In genomic region chr1:58325797-58326196, GRCh38 we compare ENCODE assay signal across 23 cellular contexts.
DNase-seq lines count a peak whose midpoint lies in the region; ATAC-seq and TF ChIP-seq lines count a peak whose summit lies in the region.
"Had no signal": no experiment of that assay in that cellular context is flagged by ENCODE, and none has a peak within 500 bp of the region (broad histone marks: within the 10 kb centered on the region; RNA-seq: fewer than 3 reads in every experiment).

No MANE protein-coding gene starts in this region.

- no peaks in the 10 kb centered on the region for H3K9me3 ChIP-seq in CD8-positive, alpha-beta T cell (ENCODE audit: low read length)
- no peaks in the 10 kb centered on the region for H3K9me3 ChIP-seq in T-helper 17 cell (ENCODE audit: control insufficient read depth, low read length, poor library complexity, severe bottlenecking)
- no peaks in the 10 kb centered on the region for H3K9me3 ChIP-seq in neural cell (ENCODE audit: low read length)
- peaks cover 4% of the 10 kb centered on the region for H3K9me3 ChIP-seq in mucosa of descending colon
- H3K9me3 ChIP-seq in SJCRH30 (replicated peaks): no peaks in the 10 kb centered on the region
- H3K9me3 ChIP-seq: A549 had no signal

- no peak overlapping the region for H3K27ac ChIP-seq in CD8-positive, alpha-beta T cell (ENCODE audit: low read depth, low read length)
- H3K27ac ChIP-seq in neural cell (ENCODE audit: low read length) (no peak overlapping the region), SJCRH30 (no peak overlapping the region)
- H3K27ac ChIP-seq: A549 had no signal

- no peaks in the 10 kb centered on the region for H3K9me2 ChIP-seq in neural cell (ENCODE audit: insufficient read depth, low read length)

- no peak overlapping the region for H3K4me3 Mint-ChIP-seq in CD8-positive, alpha-beta T cell
- H3K4me3 Mint-ChIP-seq in T-helper 17 cell: no peak overlapping the region
- H3K4me3 Mint-ChIP-seq: B cell, CD14-positive monocyte had no signal

- no peak overlapping the region for H3K4me3 ChIP-seq in CD8-positive, alpha-beta T cell (ENCODE audit: low read depth, low read length)
- H3K4me3 ChIP-seq in H7 (ENCODE audit: insufficient read depth, low read depth, low read length) (no peak overlapping the region), neural cell (ENCODE audit: low read length) (peak overlapping the region; percentile 5), mucosa of descending colon (no peak overlapping the region), SJCRH30 (no peak overlapping the region)
- H3K4me3 ChIP-seq: A549 had no signal

- no peak for TF ChIP-seq EP300 in neural cell (conservative IDR thresholded peaks at IDR 0.05; ENCODE audit: poor library complexity, severe bottlenecking)

- H2AFZ ChIP-seq in neural cell (ENCODE audit: low read depth, low read length): no peak overlapping the region

- peaks cover 4% of the 10 kb centered on the region for H3K9me3 Mint-ChIP-seq in CD8-positive, alpha-beta T cell

- no peaks in the 10 kb centered on the region for H4K20me1 ChIP-seq in neural cell (ENCODE audit: insufficient read depth)

- intact Hi-C loops in CD8-positive, alpha-beta T cell (cut with DNase I, micrococcal nuclease): no loop called here
- intact Hi-C loops in mucosa of descending colon (cut with DNase I, micrococcal nuclease): no loop called here

- H3K36me3 ChIP-seq in CD8-positive, alpha-beta T cell (ENCODE audit: insufficient read depth, low read length): no peaks in the 10 kb centered on the region
- H3K36me3 ChIP-seq in H7 (replicated peaks; ENCODE audit: control insufficient read depth, insufficient read depth, low read length) (no peaks in the 10 kb centered on the region), neural cell (ENCODE audit: insufficient read depth, low read length) (no peaks in the 10 kb centered on the region), mucosa of descending colon (ENCODE audit: low read depth) (no peaks in the 10 kb centered on the region), SJCRH30 (no peaks in the 10 kb centered on the region)

- H3K9ac ChIP-seq in neural cell (ENCODE audit: low read length): no peak overlapping the region

- H3F3A ChIP-seq in neural cell (ENCODE audit: insufficient read depth, low read length, poor library complexity, severe bottlenecking): no peaks in the 10 kb centered on the region

- DNase-seq in CD8-positive, alpha-beta T cell: no peak
- DNase-seq in H7: peak; percentile 32
- no peak for DNase-seq in T-helper 17 cell
- no peak for DNase-seq in mucosa of descending colon
- DNase-seq in midbrain (lab: John Stamatoyannopoulos, UW): no peak
- DNase-seq in SJCRH30: no peak
- DNase-seq: DMS79, HCEC 1CT, KBM-7, MM.1S, NCI-H1048, NCI-H1694, NCI-H2081, NCI-H2171 treated with DMSO at 0.1 percent for 48 hours, NCI-H446 treated with DMSO at 0.1 percent for 48 hours, NCI-H748 treated with DMSO at 0.1 percent for 48 hours, SIG-M5 had no signal

- TF ChIP-seq RAD21 in neural cell (conservative IDR thresholded peaks at IDR 0.05): no peak

- no peak for TF ChIP-seq CTCF in CD8-positive, alpha-beta T cell (IDR thresholded peaks at IDR 0.05)
- TF ChIP-seq CTCF in neural cell (IDR thresholded peaks at IDR 0.05; ENCODE audit: poor library complexity, severe bottlenecking) (no peak), mucosa of descending colon (IDR thresholded peaks at IDR 0.05) (no peak)

- no peaks in the 10 kb centered on the region for H3K36me3 Mint-ChIP-seq in CD8-positive, alpha-beta T cell
- H3K36me3 Mint-ChIP-seq in T-helper 17 cell (ENCODE audit: low read depth): peaks cover 2% of the 10 kb centered on the region
- H3K36me3 Mint-ChIP-seq: CD14-positive monocyte had no signal

- peak overlapping the region; percentile 13 for H3K27ac Mint-ChIP-seq in CD8-positive, alpha-beta T cell
- peak overlapping the region; percentile 11 for H3K27ac Mint-ChIP-seq in T-helper 17 cell
- H3K27ac Mint-ChIP-seq: B cell, CD14-positive monocyte had no signal

- H3K4me2 ChIP-seq in neural cell (ENCODE audit: low read length): no peak overlapping the region
- H3K4me2 ChIP-seq: A549 had no signal

- peaks cover 11% of the 10 kb centered on the region for H3K4me1 ChIP-seq in CD8-positive, alpha-beta T cell (ENCODE audit: insufficient read depth, low read length)
- H3K4me1 ChIP-seq in mucosa of descending colon (ENCODE audit: low read depth) (no peaks in the 10 kb centered on the region), SJCRH30 (no peaks in the 10 kb centered on the region)
- H3K4me1 ChIP-seq: A549 had no signal

- peaks cover 16% of the 10 kb centered on the region for H3K4me1 Mint-ChIP-seq in CD8-positive, alpha-beta T cell (ENCODE audit: low read depth)
- no peaks in the 10 kb centered on the region for H3K4me1 Mint-ChIP-seq in T-helper 17 cell
- H3K4me1 Mint-ChIP-seq: B cell had no signal

- H3K27me3 ChIP-seq in CD8-positive, alpha-beta T cell (ENCODE audit: insufficient read depth, low read length): no peaks in the 10 kb centered on the region
- H3K27me3 ChIP-seq in H7 (ENCODE audit: control insufficient read depth, insufficient read depth, low read length) (no peaks in the 10 kb centered on the region), neural cell (ENCODE audit: insufficient read depth, low read depth, low read length) (no peaks in the 10 kb centered on the region), SJCRH30 (no peaks in the 10 kb centered on the region)

- CTCF ChIA-PET in CD8-positive, alpha-beta T cell (lab: Charles Lee): no interaction called here

- POLR2A ChIA-PET in CD8-positive, alpha-beta T cell (lab: Charles Lee): interaction anchor here (0.7 kb wide), 1 partner anchor 222 kb away, joined by 3 read pairs; no protein-coding TSS in a partner anchor

- H3K27me3 Mint-ChIP-seq in CD8-positive, alpha-beta T cell (ENCODE audit: low read depth): no peaks in the 10 kb centered on the region
- no peaks in the 10 kb centered on the region for H3K27me3 Mint-ChIP-seq in T-helper 17 cell
- H3K27me3 Mint-ChIP-seq: B cell had no signal

- ATAC-seq in CD8-positive, alpha-beta T cell: no peak
- ATAC-seq in T-helper 17 cell: no peak
- ATAC-seq in GM21528 (IDR thresholded peaks at IDR 0.05; ENCODE audit: low FRiP score, unreplicated experiment): no peak
- ATAC-seq in mucosa of descending colon: no peak
- ATAC-seq: A549, Panc1 had no signal

- H3K79me2 ChIP-seq in neural cell (replicated peaks; ENCODE audit: insufficient read depth, low read length): no peaks in the 10 kb centered on the region

TF ChIP-seq in neural cell, 6 proteins besides CTCF, POLR2A, EP300 and RAD21:
- TF ChIP-seq TAF1 (IDR thresholded peaks at IDR 0.05; ENCODE audit: low read depth) (no peak), POLR2AphosphoS5 (IDR thresholded peaks at IDR 0.05) (no peak), MXI1 (conservative IDR thresholded peaks at IDR 0.05; ENCODE audit: poor library complexity, severe bottlenecking) (no peak), SMC3 (conservative IDR thresholded peaks at IDR 0.05; ENCODE audit: poor library complexity) (no peak), REST (IDR thresholded peaks at IDR 0.05; ENCODE audit: borderline replicate concordance) (no peak), EZH2 (IDR thresholded peaks at IDR 0.05; ENCODE audit: borderline replicate concordance, insufficient read depth, low read length, poor library complexity, severe bottlenecking) (no peak)
